Comparison of ENCODE assay signal across 25 cellular contexts in genomic region chr12:106065506-106065905, GRCh38.
"Had no signal": no experiment of that assay in that cellular context is flagged by ENCODE, and none has a peak within 500 bp of the region (broad histone marks: within the 10 kb centered on the region; RNA-seq: fewer than 3 reads in every experiment).

No MANE protein-coding gene starts in this region.

- DNase-seq: activated CD4-positive, alpha-beta memory T cell treated with anti-CD3 and anti-CD28 coated beads for 36 hours; activated CD4-positive, alpha-beta T cell treated with anti-CD3 and anti-CD28 coated beads, Interleukin-2, amount 10 ng/mL, durations not matched to agents 7 days and 5 days; activated CD4-positive, CD25-positive, alpha-beta regulatory T cell; activated CD8-positive, alpha-beta memory T cell treated with anti-CD3 and anti-CD28 coated beads for 24 hours; activated effector memory CD4-positive, alpha-beta T cell treated with anti-CD3 and anti-CD28 coated beads, Interleukin-2, amount 50 U/mL, for 16 hours; activated naive CD4-positive, alpha-beta T cell treated with Interleukin-2 at 50 U/mL for 16 hours; activated naive CD8-positive, alpha-beta T cell treated with anti-CD3 and anti-CD28 coated beads, Interleukin-2, amount 50 U/mL, for 24 hours; activated T-cell treated with anti-CD3 and anti-CD28 coated beads, Interleukin-2, amount 50 U/mL, for 4 hours; amygdala; brain microvascular endothelial cell; KG1; NCI-H1092 treated with DMSO at 0.1 percent for 48 hours; NCI-H1417 treated with DMSO at 0.1 percent for 48 hours; NCI-H1694; NCI-H2029; NCI-H345; NCI-H510A; NCI-H526 treated with DMSO at 0.1 percent for 48 hours; NCI-H82; Right ventricle myocardium superior; SJCRH30; SK-N-SH; T-helper 1 cell had no signal

- H3K27ac ChIP-seq: brain microvascular endothelial cell, SJCRH30, VCaP had no signal

- H3K4me2 ChIP-seq: SK-N-SH had no signal

- H3K27me3 ChIP-seq: brain microvascular endothelial cell, SJCRH30 had no signal

- ATAC-seq: activated naive CD4-positive, alpha-beta T cell treated with anti-CD3 and anti-CD28 coated beads, Interleukin-2, amount 50 U/mL, for 72 hours; activated naive CD8-positive, alpha-beta T cell treated with anti-CD3 and anti-CD28 coated beads, Interleukin-2, amount 50 U/mL, for 24 hours; activated T-cell treated with anti-CD3 and anti-CD28 coated beads, Interleukin-2, amount 50 U/mL, for 4 hours had no signal

- H3K4me3 ChIP-seq: SJCRH30 had no signal

- H3K9me3 ChIP-seq: SJCRH30, SK-N-SH had no signal

- H3K9ac ChIP-seq: SK-N-SH had no signal
